Comparison of ENCODE assay signal across 15 cellular contexts in the genomic region with DNA sequence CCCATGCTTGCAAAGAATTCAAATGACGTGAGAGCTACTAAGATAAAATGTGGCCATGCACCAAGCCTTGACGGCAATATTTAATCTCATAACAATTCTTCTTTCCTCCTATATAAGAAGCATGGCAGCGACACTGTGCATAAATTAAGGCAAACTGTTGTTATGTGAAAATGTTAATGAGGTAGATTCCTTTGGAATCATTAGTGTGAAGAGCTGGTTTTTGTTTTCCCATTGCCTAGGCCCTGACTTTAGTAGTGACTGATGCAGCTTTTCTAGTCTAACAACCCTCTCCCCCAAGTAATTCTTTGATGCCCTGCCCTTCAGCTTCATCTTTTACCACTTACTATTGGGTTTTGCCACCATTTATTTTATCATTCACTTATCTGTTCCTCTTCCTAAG. TPM values are rescaled to one million over a fixed set of nuclear protein-coding genes. Genes with fewer than 3 reads are reported as not detected.
DNase-seq lines count a peak whose midpoint lies in the region; ATAC-seq and TF ChIP-seq lines count a peak whose summit lies in the region.
"Had no signal": no experiment of that assay in that cellular context is flagged by ENCODE, and none has a peak within 500 bp of the region (broad histone marks: within the 10 kb centered on the region; RNA-seq: fewer than 3 reads in every experiment).

No MANE protein-coding gene starts in this region.

- ATAC-seq in esophagus mucosa = no peak
- ATAC-seq: GM12878 had no signal

- no peaks in the 10 kb centered on the region for H3K9me3 Mint-ChIP-seq in activated naive CD4-positive, alpha-beta T cell treated with anti-CD3 and anti-CD28 coated beads, Interleukin-2, amount 10 ng/mL, durations not matched to agents 7 days and 5 days
- H3K9me3 Mint-ChIP-seq in brain = no peaks in the 10 kb centered on the region

- CTCF ChIA-PET in activated naive CD4-positive, alpha-beta T cell treated with anti-CD3 and anti-CD28 coated beads, Interleukin-2, amount 10 ng/mL, durations not matched to agents 7 days and 5 days (lab: Charles Lee) = no interaction called here

- peak overlapping the region; percentile 2 for H3K27ac Mint-ChIP-seq in activated naive CD4-positive, alpha-beta T cell treated with anti-CD3 and anti-CD28 coated beads, Interleukin-2, amount 10 ng/mL, durations not matched to agents 7 days and 5 days
- H3K27ac Mint-ChIP-seq in brain = peak overlapping the region in 3 of 5 experiments; percentile 14 to 43 (median 34)

- peaks cover 28% of the 10 kb centered on the region for H3K36me3 Mint-ChIP-seq in activated naive CD4-positive, alpha-beta T cell treated with anti-CD3 and anti-CD28 coated beads, Interleukin-2, amount 10 ng/mL, durations not matched to agents 7 days and 5 days
- peaks cover 29% of the 10 kb centered on the region for H3K36me3 Mint-ChIP-seq in brain

- DNase-seq in activated naive CD4-positive, alpha-beta T cell treated with anti-CD3 and anti-CD28 coated beads, Interleukin-2, amount 10 ng/mL, durations not matched to agents 7 days and 5 days = no peak
- no peak for DNase-seq in activated naive CD4-positive, alpha-beta T cell treated with anti-CD3 and anti-CD28 coated beads, Interleukin-2, amount 50 U/mL, for 16 hours
- DNase-seq in H7 (peak; percentile 34), iPS-NIHi7 (ENCODE audit: extremely low spot score) (peak; percentile 18), NK-92 (lab: John Stamatoyannopoulos, UW; ENCODE audit: unreplicated experiment) (no peak)
- no peak for DNase-seq in central memory CD4-positive, alpha-beta T cell
- DNase-seq: 8988T, Caco-2, DMS153, KG1, NCI-H1105 treated with DMSO at 0.1 percent for 48 hours, SHP77 had no signal

- no peaks in the 10 kb centered on the region for H3K27me3 Mint-ChIP-seq in activated naive CD4-positive, alpha-beta T cell treated with anti-CD3 and anti-CD28 coated beads, Interleukin-2, amount 10 ng/mL, durations not matched to agents 7 days and 5 days
- H3K27me3 Mint-ChIP-seq in brain = no peaks in the 10 kb centered on the region

- H3K4me3 ChIP-seq in H7 (ENCODE audit: insufficient read depth, low read depth, low read length) = no peak overlapping the region
- H3K4me3 ChIP-seq: GM12878 had no signal

- no peaks in the 10 kb centered on the region; the same call in 1 of the 2 replicates for H3K27me3 ChIP-seq in H7 (ENCODE audit: control insufficient read depth, insufficient read depth, low read length)

- H3K4me3 Mint-ChIP-seq in activated naive CD4-positive, alpha-beta T cell treated with anti-CD3 and anti-CD28 coated beads, Interleukin-2, amount 10 ng/mL, durations not matched to agents 7 days and 5 days = no peak overlapping the region
- no peak overlapping the region for H3K4me3 Mint-ChIP-seq in brain

- peaks cover 2% of the 10 kb centered on the region for H3K4me1 Mint-ChIP-seq in activated naive CD4-positive, alpha-beta T cell treated with anti-CD3 and anti-CD28 coated beads, Interleukin-2, amount 10 ng/mL, durations not matched to agents 7 days and 5 days
- H3K4me1 Mint-ChIP-seq in brain = no peaks in the 10 kb centered on the region

- H3K36me3 ChIP-seq in H7 (replicated peaks; ENCODE audit: control insufficient read depth, insufficient read depth, low read length) = peaks cover 4% of the 10 kb centered on the region; the same call in 1 of the 2 replicates

- TF ChIP-seq CTCF in brain (conservative IDR thresholded peaks at IDR 0.05) = no peak

RNA-seq across cellular contexts. Expression of a gene that starts 10.6 kb away (rescaled TPM):
- total RNA-seq in H7 (2014; rRNA removed; shearing (Covaris generic)) = 13.4 and 18.8 TPM in 2 replicates
- 58.5 TPM for polyA plus RNA-seq in brain (ENCODE audit: insufficient read depth, low read depth, low replicate concordance)
- total RNA-seq in esophagus mucosa = 48.3 TPM

Comparison
In these comparisons a context has a peak if more than half of its experiments do, and no peak if none do; other contexts are left out.
1. DNase-seq: peak in H7 (single experiment) and iPS-NIHi7 (single experiment); none in activated naive CD4-positive, alpha-beta T cell treated with anti-CD3 and anti-CD28 coated beads, Interleukin-2, amount 10 ng/mL, durations not matched to agents 7 days and 5 days (single experiment), activated naive CD4-positive, alpha-beta T cell treated with anti-CD3 and anti-CD28 coated beads, Interleukin-2, amount 50 U/mL, for 16 hours (single experiment), central memory CD4-positive, alpha-beta T cell (single experiment) and NK-92 (single experiment).